Comparison of ENCODE assay signal across 19 cellular contexts in the genomic region with DNA sequence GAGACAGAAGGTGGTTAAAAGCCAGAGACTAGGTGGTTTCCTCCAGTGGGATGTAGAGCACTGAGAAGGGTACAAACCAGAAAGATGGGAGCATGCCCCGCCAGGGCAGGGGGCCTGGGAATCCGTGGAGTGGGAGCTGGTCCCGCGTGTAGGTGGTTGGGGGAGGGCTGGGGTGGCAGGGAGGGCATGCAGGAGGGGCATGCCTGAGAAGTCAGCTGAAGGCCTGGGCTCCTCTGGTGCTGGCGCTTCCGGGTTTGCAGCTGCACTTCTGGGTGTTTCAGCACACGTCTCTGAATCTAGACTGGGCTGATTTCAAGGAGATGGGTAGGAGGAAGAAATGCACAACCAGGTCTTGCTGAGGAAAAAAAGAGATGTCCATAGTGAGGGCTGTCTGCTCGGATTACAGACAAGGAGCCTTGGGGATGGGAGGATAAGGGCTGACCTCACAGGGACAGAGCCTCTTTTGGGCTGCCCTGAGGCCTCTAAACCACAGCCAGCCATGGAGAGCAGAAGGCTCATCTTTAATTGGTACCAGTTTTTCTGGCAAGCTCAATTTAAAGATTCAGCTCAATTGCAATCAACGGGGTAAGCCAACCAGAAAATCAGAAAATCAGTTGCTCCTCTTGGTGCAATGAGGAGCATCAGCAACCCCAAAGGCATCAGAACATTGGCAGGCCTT.
DNase-seq lines count a peak whose midpoint lies in the region; ATAC-seq and TF ChIP-seq lines count a peak whose summit lies in the region.
"Had no signal": no experiment of that assay in that cellular context is flagged by ENCODE, and none has a peak within 500 bp of the region (broad histone marks: within the 10 kb centered on the region; RNA-seq: fewer than 3 reads in every experiment).

No MANE protein-coding gene starts in this region.

- H3K27ac Mint-ChIP-seq in GM23338 (no peak overlapping the region), T-helper 17 cell (no peak overlapping the region)
- H3K27ac Mint-ChIP-seq: CD4-positive, alpha-beta T cell had no signal

- H4K91ac ChIP-seq in neuronal stem cell (ENCODE audit: low read depth, low read length, poor library complexity): no peak overlapping the region

- no peaks in the 10 kb centered on the region for H3K36me3 ChIP-seq in GM23338 (ENCODE audit: insufficient read depth)
- no peaks in the 10 kb centered on the region for H3K36me3 ChIP-seq in neuronal stem cell (replicated peaks in 1 of 2; ENCODE audit: control insufficient read depth in 2 of 2, insufficient read depth in 2 of 2, low read length in 2 of 2)

- no peak overlapping the region for H3K4me2 ChIP-seq in GM23338
- no peak overlapping the region for H3K4me2 ChIP-seq in neuronal stem cell (ENCODE audit: insufficient read depth, low read length, poor library complexity, severe bottlenecking)

- H3K27me3 Mint-ChIP-seq in GM23338 (ENCODE audit: insufficient read depth, low read depth, poor library complexity): peaks cover 3% of the 10 kb centered on the region
- peaks cover 17% of the 10 kb centered on the region for H3K27me3 Mint-ChIP-seq in T-helper 17 cell
- H3K27me3 Mint-ChIP-seq: CD4-positive, alpha-beta T cell had no signal

- no peak overlapping the region for H2BK120ac ChIP-seq in neuronal stem cell (ENCODE audit: low read depth, low read length)

- H3K23ac ChIP-seq in neuronal stem cell (ENCODE audit: low read depth, low read length, poor library complexity): no peak overlapping the region

- no peak overlapping the region for H3K4ac ChIP-seq in neuronal stem cell (ENCODE audit: low read length)

- H2AFZ ChIP-seq in GM23338: 0 out of 2 replicates have a peak overlapping the region, but pooled peaks have one; percentile 52
- H2AFZ ChIP-seq in neuronal stem cell (ENCODE audit: low read length): no peak overlapping the region
- H2AFZ ChIP-seq: GM23248 had no signal

- H3K79me2 ChIP-seq in GM23338 (replicated peaks; ENCODE audit: insufficient read depth): no peaks in the 10 kb centered on the region

- H3K4me1 ChIP-seq in GM23338 (ENCODE audit: insufficient read depth) (no peaks in the 10 kb centered on the region), neuronal stem cell (ENCODE audit: control insufficient read depth in 2 of 2, insufficient read depth in 1 of 2, low read depth in 1 of 2, low read length in 2 of 2) (no peaks in the 10 kb centered on the region)

- H3K4me3 ChIP-seq in GM23338: no peak overlapping the region
- no peak overlapping the region for H3K4me3 ChIP-seq in neuronal stem cell (ENCODE audit: low read length in 2 of 2)
- H3K4me3 ChIP-seq: GM23248, K562 had no signal

- H2AK5ac ChIP-seq in neuronal stem cell (ENCODE audit: low read depth, low read length): no peak overlapping the region

- no peaks in the 10 kb centered on the region for H4K20me1 ChIP-seq in GM23338 (replicated peaks; ENCODE audit: insufficient read depth)

- H4K8ac ChIP-seq in neuronal stem cell (ENCODE audit: low read depth, low read length): no peak overlapping the region

- no peak overlapping the region for H2BK12ac ChIP-seq in neuronal stem cell (ENCODE audit: low read length)

- ATAC-seq in GM23338 (no peak), T-helper 17 cell (no peak), SK-N-SH treated with all-trans-retinoic acid at 6 μM for 48 hours (no peak)
- ATAC-seq: K562 had no signal

- WGBS in neuronal stem cell (ENCODE audit: extremely low coverage in 2 of 2, insufficient read length in 2 of 2, insufficient replicate concordance in 1 of 2), 2 donors: no CpG with 5 or more reads among the region's 9 CpGs

- no peak overlapping the region for H2BK5ac ChIP-seq in neuronal stem cell (ENCODE audit: low read length)

- H3K9me3 ChIP-seq in T-helper 17 cell (ENCODE audit: control insufficient read depth, low read length, poor library complexity, severe bottlenecking) (no peaks in the 10 kb centered on the region), neuronal stem cell (replicated peaks in 1 of 2; ENCODE audit: control insufficient read depth in 2 of 2, insufficient read depth in 1 of 2, low read depth in 1 of 2, low read length in 2 of 2) (no peaks in the 10 kb centered on the region)

- H3K4me1 Mint-ChIP-seq in GM23338 (no peaks in the 10 kb centered on the region), T-helper 17 cell (no peaks in the 10 kb centered on the region)

- H3K36me3 Mint-ChIP-seq in GM23338 (ENCODE audit: low read depth) (no peaks in the 10 kb centered on the region), T-helper 17 cell (ENCODE audit: low read depth) (no peaks in the 10 kb centered on the region)

- DNase-seq in GM23338 (ENCODE audit: low spot score) (no peak), T-helper 17 cell (no peak), neuronal stem cell (ENCODE audit: low spot score) (no peak), hypothalamus (lab: John Stamatoyannopoulos, UW) (no peak), NCI-H345 (lab: John Stamatoyannopoulos, UW) (no peak)
- no peak for DNase-seq in activated T-cell treated with anti-CD3 and anti-CD28 coated beads, Interleukin-2, amount 50 U/mL, for 48 hours
- DNase-seq: ACHN; AML-193; CD4-positive, alpha-beta T cell; DMS79 treated with DMSO at 0.1 percent for 48 hours; EL; GM23248; HCEC 1CT; IMR-90 had no signal

- no peak overlapping the region for H3K4me3 Mint-ChIP-seq in GM23338
- peak overlapping the region; percentile 49 for H3K4me3 Mint-ChIP-seq in T-helper 17 cell
- H3K4me3 Mint-ChIP-seq: CD4-positive, alpha-beta T cell had no signal

- H3K27ac ChIP-seq in GM23338 (ENCODE audit: low read depth) (no peak overlapping the region), neuronal stem cell (replicated peaks; ENCODE audit: low read length) (no peak overlapping the region), temporal lobe (ENCODE audit: low read depth, low read length) (peak overlapping the region; percentile 60)
- H3K27ac ChIP-seq: C4-2B, GM23248, HL-60 had no signal

- H3K9ac ChIP-seq in neuronal stem cell (ENCODE audit: low read depth, low read length, poor library complexity): no peak overlapping the region
- H3K9ac ChIP-seq: GM23248 had no signal

- H3F3A ChIP-seq in GM23338 (replicated peaks; ENCODE audit: low read depth): no peaks in the 10 kb centered on the region

- H3K9me2 ChIP-seq in GM23338 (ENCODE audit: insufficient read depth): no peaks in the 10 kb centered on the region

- peak overlapping the region; percentile 29 for H3K18ac ChIP-seq in neuronal stem cell (ENCODE audit: low read length)

- no peaks in the 10 kb centered on the region for H3K27me3 ChIP-seq in GM23338 (ENCODE audit: insufficient read depth)
- H3K27me3 ChIP-seq in neuronal stem cell (ENCODE audit: control insufficient read depth in 3 of 3, insufficient read depth in 3 of 3, low read depth in 1 of 3, low read length in 3 of 3): peaks cover 0 to 2% (median 0%) of the 10 kb centered on the region in 3 experiments

- TF ChIP-seq CTCF in GM23338 (conservative IDR thresholded peaks at IDR 0.05; ENCODE audit: low read depth in 2 of 2): no peak

- peaks cover 4% of the 10 kb centered on the region; the same call in 1 of the 3 replicates for H3K9me3 Mint-ChIP-seq in GM23338
- H3K9me3 Mint-ChIP-seq: CD4-positive, alpha-beta T cell had no signal

- H3K14ac ChIP-seq in neuronal stem cell (ENCODE audit: low read length): no peak overlapping the region

- no peaks in the 10 kb centered on the region for H3K79me1 ChIP-seq in neuronal stem cell (ENCODE audit: low read depth, low read length)

- no peak overlapping the region for H2BK15ac ChIP-seq in neuronal stem cell (ENCODE audit: low read length)

TF ChIP-seq in GM23338, 12 proteins besides CTCF, POLR2A, EP300 and RAD21 (continues in another document):
- no peak for TF ChIP-seq NANOG (IDR thresholded peaks at IDR 0.05; ENCODE audit: borderline replicate concordance)

TF ChIP-seq in SK-N-SH treated with all-trans-retinoic acid at 6 μM for 48 hours, 23 proteins besides CTCF, POLR2A, EP300 and RAD21:
- TF ChIP-seq, protein P1, sequence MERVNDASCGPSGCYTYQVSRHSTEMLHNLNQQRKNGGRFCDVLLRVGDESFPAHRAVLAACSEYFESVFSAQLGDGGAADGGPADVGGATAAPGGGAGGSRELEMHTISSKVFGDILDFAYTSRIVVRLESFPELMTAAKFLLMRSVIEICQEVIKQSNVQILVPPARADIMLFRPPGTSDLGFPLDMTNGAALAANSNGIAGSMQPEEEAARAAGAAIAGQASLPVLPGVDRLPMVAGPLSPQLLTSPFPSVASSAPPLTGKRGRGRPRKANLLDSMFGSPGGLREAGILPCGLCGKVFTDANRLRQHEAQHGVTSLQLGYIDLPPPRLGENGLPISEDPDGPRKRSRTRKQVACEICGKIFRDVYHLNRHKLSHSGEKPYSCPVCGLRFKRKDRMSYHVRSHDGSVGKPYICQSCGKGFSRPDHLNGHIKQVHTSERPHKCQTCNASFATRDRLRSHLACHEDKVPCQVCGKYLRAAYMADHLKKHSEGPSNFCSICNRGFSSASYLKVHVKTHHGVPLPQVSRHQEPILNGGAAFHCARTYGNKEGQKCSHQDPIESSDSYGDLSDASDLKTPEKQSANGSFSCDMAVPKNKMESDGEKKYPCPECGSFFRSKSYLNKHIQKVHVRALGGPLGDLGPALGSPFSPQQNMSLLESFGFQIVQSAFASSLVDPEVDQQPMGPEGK (CRISPR knock-in tag; IDR thresholded peaks at IDR 0.05; ENCODE audit: borderline replicate concordance): no peak
- TF ChIP-seq ZNF565 (CRISPR knock-in tag; conservative IDR thresholded peaks at IDR 0.05; ENCODE audit: low read depth): no peak
- no peak for TF ChIP-seq CSDC2 (CRISPR knock-in tag; IDR thresholded peaks at IDR 0.05)
- no peak for TF ChIP-seq ESRRG (CRISPR knock-in tag; IDR thresholded peaks at IDR 0.05)
- no peak for TF ChIP-seq BACH2 (CRISPR knock-in tag; IDR thresholded peaks at IDR 0.05; ENCODE audit: borderline replicate concordance)
- TF ChIP-seq, protein P2, sequence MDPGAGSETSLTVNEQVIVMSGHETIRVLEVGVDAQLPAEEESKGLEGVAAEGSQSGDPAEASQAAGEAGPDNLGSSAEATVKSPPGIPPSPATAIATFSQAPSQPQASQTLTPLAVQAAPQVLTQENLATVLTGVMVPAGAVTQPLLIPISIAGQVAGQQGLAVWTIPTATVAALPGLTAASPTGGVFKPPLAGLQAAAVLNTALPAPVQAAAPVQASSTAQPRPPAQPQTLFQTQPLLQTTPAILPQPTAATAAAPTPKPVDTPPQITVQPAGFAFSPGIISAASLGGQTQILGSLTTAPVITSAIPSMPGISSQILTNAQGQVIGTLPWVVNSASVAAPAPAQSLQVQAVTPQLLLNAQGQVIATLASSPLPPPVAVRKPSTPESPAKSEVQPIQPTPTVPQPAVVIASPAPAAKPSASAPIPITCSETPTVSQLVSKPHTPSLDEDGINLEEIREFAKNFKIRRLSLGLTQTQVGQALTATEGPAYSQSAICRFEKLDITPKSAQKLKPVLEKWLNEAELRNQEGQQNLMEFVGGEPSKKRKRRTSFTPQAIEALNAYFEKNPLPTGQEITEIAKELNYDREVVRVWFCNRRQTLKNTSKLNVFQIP (CRISPR knock-in tag; IDR thresholded peaks at IDR 0.05; ENCODE audit: borderline replicate concordance, low read depth): no peak
- TF ChIP-seq GLIS3 (CRISPR knock-in tag; IDR thresholded peaks at IDR 0.05): no peak
- TF ChIP-seq ZFP30 (CRISPR knock-in tag; IDR thresholded peaks at IDR 0.05): no peak
- no peak for TF ChIP-seq ZC3H10 (CRISPR knock-in tag; IDR thresholded peaks at IDR 0.05)
- no peak for TF ChIP-seq TOX (CRISPR knock-in tag; IDR thresholded peaks at IDR 0.05; ENCODE audit: borderline replicate concordance)
- TF ChIP-seq ZNF8 (CRISPR knock-in tag; IDR thresholded peaks at IDR 0.05): no peak
TF ChIP-seq in SK-N-SH treated with all-trans-retinoic acid at 6 μM for 48 hours: peak in this region for 0.
